ENCODE assay signal across 9 cellular contexts in the genomic region with DNA sequence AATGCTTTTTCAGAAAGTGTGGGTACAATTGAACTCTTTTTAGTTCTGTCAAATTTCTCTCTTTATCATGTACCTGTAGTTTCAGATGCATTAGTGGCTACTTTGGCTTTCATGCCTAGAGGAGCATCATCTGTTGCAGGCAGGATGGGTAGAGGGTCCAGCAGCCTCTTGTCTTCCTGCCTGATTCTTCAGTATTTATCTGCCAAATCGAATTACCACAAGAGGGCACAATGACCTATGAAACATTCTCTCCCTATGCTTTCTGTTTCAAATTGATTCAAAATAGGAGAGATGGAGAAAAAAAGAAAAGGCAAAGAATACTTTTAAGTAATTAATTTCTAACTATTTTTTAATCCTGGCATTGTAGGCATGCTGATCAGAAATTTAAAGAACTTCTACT.
DNase-seq lines count a peak whose midpoint lies in the region; ATAC-seq and TF ChIP-seq lines count a peak whose summit lies in the region.
"Had no signal": no experiment of that assay in that cellular context is flagged by ENCODE, and none has a peak within 500 bp of the region (broad histone marks: within the 10 kb centered on the region; RNA-seq: fewer than 3 reads in every experiment).

No MANE protein-coding gene starts in this region.

- TF ChIP-seq CTCF in epithelial cell of esophagus (IDR thresholded peaks at IDR 0.05; ENCODE audit: insufficient read depth, low read depth, low read length, missing control alignments), result peak; percentile 54
- peak; percentile 39 for TF ChIP-seq CTCF in smooth muscle cell (IDR thresholded peaks at IDR 0.05; ENCODE audit: borderline replicate concordance, insufficient read depth, poor library complexity, severe bottlenecking)
- peak in 1 of 4 experiments; percentile 18 for TF ChIP-seq CTCF in gastroesophageal sphincter (IDR thresholded peaks at IDR 0.05)

- H3K4me3 ChIP-seq in epithelial cell of esophagus (ENCODE audit: low read length), result no peak overlapping the region
- H3K4me3 ChIP-seq in smooth muscle cell, result no peak overlapping the region
- H3K4me3 ChIP-seq in gastroesophageal sphincter, result no peak overlapping the region

- no peaks in the 10 kb centered on the region for H3F3A ChIP-seq in smooth muscle cell (ENCODE audit: low read depth)

- H3K27me3 ChIP-seq in smooth muscle cell (ENCODE audit: low read depth) (no peaks in the 10 kb centered on the region), gastroesophageal sphincter (peaks cover 4% of the 10 kb centered on the region)

- WGBS in smooth muscle cell (ENCODE audit: low lambda C conversion rate), result 12% methylated on average over 1 of the region's 1 CpG
- 0 to 8% methylated on average over 1 of the region's 1 CpG for WGBS in gastroesophageal sphincter (ENCODE audit: low coverage in 1 of 2), 2 donors

- peak; percentile 65 for ATAC-seq in GM18858 (IDR thresholded peaks at IDR 0.05; ENCODE audit: unreplicated experiment)
- ATAC-seq in HG03103 (IDR thresholded peaks at IDR 0.05; ENCODE audit: low read depth, unreplicated experiment), result peak; percentile 55
- no peak for ATAC-seq in gastroesophageal sphincter

- H3K9me3 ChIP-seq in smooth muscle cell (replicated peaks; ENCODE audit: low read depth) (no peaks in the 10 kb centered on the region), gastroesophageal sphincter (no peaks in the 10 kb centered on the region)

- H4K20me1 ChIP-seq in smooth muscle cell (ENCODE audit: low read depth), result no peaks in the 10 kb centered on the region

- DNase-seq in AG08395 (ENCODE audit: low spot score), result peak; percentile 2
- DNase-seq in NCI-H524 (lab: John Stamatoyannopoulos, UW), result peak; percentile 10 to 67
- DNase-seq in epithelial cell of esophagus (ENCODE audit: low read depth), result peak; percentile 40
- no peak for DNase-seq in smooth muscle cell (lab: John Stamatoyannopoulos, UW; ENCODE audit: unreplicated experiment)
- no peak for DNase-seq in NCI-H128 (lab: John Stamatoyannopoulos, UW; ENCODE audit: unreplicated experiment)

- H3K4me1 ChIP-seq in smooth muscle cell (ENCODE audit: low read depth), result no peaks in the 10 kb centered on the region
- H3K4me1 ChIP-seq in gastroesophageal sphincter, result no peaks in the 10 kb centered on the region

- H3K4me2 ChIP-seq in smooth muscle cell, result no peak overlapping the region

- H3K27ac ChIP-seq in smooth muscle cell (ENCODE audit: low read depth) (no peak overlapping the region), gastroesophageal sphincter (no peak overlapping the region)
- H3K27ac ChIP-seq: epithelial cell of prostate had no signal

- no peak for TF ChIP-seq EP300 in gastroesophageal sphincter (IDR thresholded peaks at IDR 0.05)

- H3K79me2 ChIP-seq in smooth muscle cell (ENCODE audit: low read depth), result no peaks in the 10 kb centered on the region

- TF ChIP-seq POLR2A in gastroesophageal sphincter (IDR thresholded peaks at IDR 0.05), result no peak

- H3K36me3 ChIP-seq in smooth muscle cell (ENCODE audit: low read depth), result no peaks in the 10 kb centered on the region
- H3K36me3 ChIP-seq in gastroesophageal sphincter, result no peaks in the 10 kb centered on the region

- H2AFZ ChIP-seq in smooth muscle cell (ENCODE audit: low read depth), result no peak overlapping the region

- H3K9ac ChIP-seq in smooth muscle cell (ENCODE audit: low read depth), result no peak overlapping the region

Comparison
In these comparisons a context has a peak if more than half of its experiments do, and no peak if none do; other contexts are left out.
1. DNase-seq: peak in AG08395 (single experiment), NCI-H524 (2 of 2) and epithelial cell of esophagus (single experiment); none in smooth muscle cell (single experiment) and NCI-H128 (single experiment).